In genomic region chr2:174522553-174522952, GRCh38 we compare ENCODE assay signal across 9 cellular contexts. TPM values are rescaled to one million over a fixed set of nuclear protein-coding genes. Genes with fewer than 3 reads are reported as not detected.
DNase-seq lines count a peak whose midpoint lies in the region; ATAC-seq, FAIRE-seq and TF ChIP-seq lines count a peak whose summit lies in the region.
"Had no signal": no experiment of that assay in that cellular context is flagged by ENCODE, and none has a peak within 500 bp of the region (broad histone marks: within the 10 kb centered on the region; RNA-seq: fewer than 3 reads in every experiment).

No MANE protein-coding gene starts in this region.

- H3K27ac Mint-ChIP-seq in HFFc6, result no peak overlapping the region
- H3K27ac Mint-ChIP-seq in mesothelial cell of epicardium, result no peak overlapping the region

- H3K9ac ChIP-seq in kidney (ENCODE audit: low read length in 2 of 2), result no peak overlapping the region

- TF ChIP-seq CTCF in HFFc6 (IDR thresholded peaks at IDR 0.05), result peak; percentile 71
- peak; percentile 47 for TF ChIP-seq CTCF in kidney (IDR thresholded peaks at IDR 0.05; ENCODE audit: borderline replicate concordance, extremely low read depth, insufficient read depth)
- no peak for TF ChIP-seq CTCF in mesothelial cell of epicardium (IDR thresholded peaks at IDR 0.05; ENCODE audit: unreplicated experiment)

- FAIRE-seq in TTC549 (lab: Jason Lieb, UNC) (peak; percentile 22), kidney (lab: Jason Lieb, UNC) (peak; percentile 59)

- intact Hi-C loops in kidney (cut with DNase I), result no loop called here

- no peaks in the 10 kb centered on the region for H3K36me3 ChIP-seq in kidney (ENCODE audit: control insufficient read depth in 1 of 2, insufficient read depth in 2 of 2, low read length in 2 of 2)

- no peaks in the 10 kb centered on the region for H3K4me1 ChIP-seq in kidney (ENCODE audit: control insufficient read depth in 1 of 2, insufficient read depth in 1 of 2, low read depth in 1 of 2, low read length in 2 of 2)

- no peak overlapping the region for H3K4me3 Mint-ChIP-seq in HFFc6
- H3K4me3 Mint-ChIP-seq in mesothelial cell of epicardium, result no peak overlapping the region

- H3K9me3 ChIP-seq in kidney (ENCODE audit: control insufficient read depth in 1 of 2, low read length in 2 of 2), result no peaks in the 10 kb centered on the region

- H3K27ac ChIP-seq in kidney (ENCODE audit: low read depth in 2 of 2, low read length in 2 of 2), result no peak overlapping the region

- H3K9me3 Mint-ChIP-seq in HFFc6 (peaks cover 4% of the 10 kb centered on the region; the same call in 1 of the 2 replicates), mesothelial cell of epicardium (peaks cover 6% of the 10 kb centered on the region)

- peaks cover 20% of the 10 kb centered on the region for H3K27me3 Mint-ChIP-seq in HFFc6 (ENCODE audit: insufficient read depth)
- peaks cover 7% of the 10 kb centered on the region for H3K27me3 Mint-ChIP-seq in mesothelial cell of epicardium (ENCODE audit: low read depth)

- no peak overlapping the region for H3K4me3 ChIP-seq in kidney (ENCODE audit: low read length in 2 of 2)

- H3K4me1 Mint-ChIP-seq in HFFc6 (ENCODE audit: low read depth) (peaks cover 6% of the 10 kb centered on the region; the same call in 1 of the 2 replicates), mesothelial cell of epicardium (no peaks in the 10 kb centered on the region)

- DNase-seq in AG08395 (ENCODE audit: low spot score) (peak; percentile 4), HFFc6 (peak; percentile 12), kidney (no peak), mesothelial cell of epicardium (ENCODE audit: low spot score in 2 of 2, unreplicated experiment in 2 of 2) (no peak), NCI-H2107 (lab: John Stamatoyannopoulos, UW) (no peak)
- DNase-seq: stimulated activated CD8-positive, alpha-beta memory T cell treated with anti-CD3 and anti-CD28 coated beads, Interleukin-4, amount 100 ng/mL, for 48 hours had no signal

- ATAC-seq in HG02610 (IDR thresholded peaks at IDR 0.05; ENCODE audit: unreplicated experiment) (no peak), GM18519 (IDR thresholded peaks at IDR 0.05; ENCODE audit: low FRiP score, unreplicated experiment) (no peak)

- H3K36me3 Mint-ChIP-seq in HFFc6 (ENCODE audit: low read depth), result peaks cover 6% of the 10 kb centered on the region
- H3K36me3 Mint-ChIP-seq in mesothelial cell of epicardium, result peaks cover 5% of the 10 kb centered on the region

RNA-seq across cellular contexts. Expression of gene GPR155, which starts 35.7 kb away (rescaled TPM):
- total RNA-seq in HFFc6 (2021; fragmentation: NEBNext Ultra II Directional; extraction: Animal tissue kit (Norgen Biotek cat#: 25700)), result 1 to 10 TPM; 3.2 to 8.3 (median 4.4) TPM
- total RNA-seq in kidney (7.6 TPM), mesothelial cell of epicardium (4.4 to 7.2 TPM (median 4.6 TPM) in 3 replicates)
- 8.1 TPM for polyA plus RNA-seq in kidney (ENCODE audit: insufficient read depth, low read depth, low replicate concordance)

Comparison
In these comparisons a context has a peak if more than half of its experiments do, and no peak if none do; other contexts are left out.
1. DNase-seq: peak in AG08395 (single experiment) and HFFc6 (single experiment); none in kidney (single experiment), mesothelial cell of epicardium (0 of 2) and NCI-H2107 (single experiment).